Comparison of ENCODE assay signal across 37 cellular contexts in the genomic region with DNA sequence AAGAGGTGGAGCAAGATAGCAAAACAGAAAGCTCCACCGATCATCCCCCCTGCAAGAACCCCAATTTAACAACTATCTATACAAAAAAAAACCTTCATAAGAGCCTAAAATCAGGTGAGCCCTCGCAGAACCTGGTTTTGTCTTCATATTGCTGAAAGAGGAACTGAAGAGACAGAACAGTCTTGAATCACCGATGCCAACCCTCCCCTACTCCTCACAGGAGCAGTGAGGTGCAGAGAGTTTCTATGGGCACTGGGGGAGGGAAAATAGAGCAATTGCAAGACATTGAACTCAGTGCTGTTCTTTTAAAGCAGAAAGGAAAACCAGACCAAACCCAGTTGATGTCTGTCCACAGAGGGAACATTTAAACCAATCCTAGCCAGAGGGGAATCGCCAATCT.
"Had no signal": no experiment of that assay in that cellular context is flagged by ENCODE, and none has a peak within 500 bp of the region (broad histone marks: within the 10 kb centered on the region; RNA-seq: fewer than 3 reads in every experiment).

No MANE protein-coding gene starts in this region.

- ATAC-seq: activated CD4-positive, alpha-beta T cell treated with anti-CD3 and anti-CD28 coated beads for 36 hours; activated CD4-positive, CD25-positive, alpha-beta regulatory T cell treated with anti-CD3 and anti-CD28 coated beads, Interleukin-2, amount 50 U/mL, for 24 hours; activated CD8-positive, alpha-beta memory T cell treated with anti-CD3 and anti-CD28 coated beads, Interleukin-2, amount 10 ng/mL, durations not matched to agents 7 days and 5 days; activated CD8-positive, alpha-beta T cell treated with anti-CD3 and anti-CD28 coated beads, Interleukin-2, amount 10 ng/mL, durations not matched to agents 7 days and 5 days; activated naive CD4-positive, alpha-beta T cell treated with anti-CD3 and anti-CD28 coated beads, Interleukin-2, amount 50 U/mL, for 72 hours; activated T-cell treated with anti-CD3 and anti-CD28 coated beads, Interleukin-2, amount 50 U/mL, for 72 hours; activated T-helper 17 cell treated with anti-CD3 and anti-CD28 coated beads, Interleukin-2, amount 50 U/mL, for 72 hours; body of pancreas; WTC11 had no signal

- H3K27me3 ChIP-seq: body of pancreas, brain microvascular endothelial cell had no signal

- DNase-seq: activated CD4-positive, alpha-beta memory T cell treated with anti-CD3 and anti-CD28 coated beads, Interleukin-2, amount 10 ng/mL, durations not matched to agents 7 days and 5 days; activated CD4-positive, alpha-beta T cell treated with anti-CD3 and anti-CD28 coated beads for 1 hour; activated CD4-positive, alpha-beta T cell treated with anti-CD3 and anti-CD28 coated beads for 36 hours; activated CD4-positive, alpha-beta T cell treated with anti-CD3 and anti-CD28 coated beads for 48 hours; activated CD4-positive, alpha-beta T cell treated with anti-CD3 and anti-CD28 coated beads, Interleukin-2, amount 10 ng/mL, durations not matched to agents 7 days and 5 days; activated CD4-positive, alpha-beta T cell treated with anti-CD3 and anti-CD28 coated beads, Interleukin-2, amount 50 U/mL, for 48 hours; activated CD4-positive, CD25-positive, alpha-beta regulatory T cell; activated CD8-positive, alpha-beta memory T cell treated with anti-CD3 and anti-CD28 coated beads for 24 hours; activated CD8-positive, alpha-beta memory T cell treated with anti-CD3 and anti-CD28 coated beads, Interleukin-2, amount 10 ng/mL, durations not matched to agents 7 days and 5 days; activated CD8-positive, alpha-beta memory T cell treated with anti-CD3 and anti-CD28 coated beads, Interleukin-2, amount 50 U/mL, for 48 hours; activated CD8-positive, alpha-beta T cell treated with anti-CD3 and anti-CD28 coated beads, Interleukin-2, amount 10 ng/mL, durations not matched to agents 7 days and 5 days; activated effector memory CD4-positive, alpha-beta T cell treated with anti-CD3 and anti-CD28 coated beads, Interleukin-2, amount 50 U/mL, for 16 hours; activated gamma-delta T cell treated with Interleukin-2 at 50 U/mL for 16 hours; activated naive CD4-positive, alpha-beta T cell; activated naive CD4-positive, alpha-beta T cell treated with anti-CD3 and anti-CD28 coated beads for 36 hours; activated naive CD4-positive, alpha-beta T cell treated with anti-CD3 and anti-CD28 coated beads, Interleukin-2, amount 50 U/mL, for 16 hours; activated naive CD8-positive, alpha-beta T cell treated with anti-CD3 and anti-CD28 coated beads for 36 hours; activated T-cell treated with anti-CD3 and anti-CD28 coated beads, Interleukin-2, amount 50 U/mL, for 24 hours; activated T-cell treated with anti-CD3 and anti-CD28 coated beads, Interleukin-2, amount 50 U/mL, for 72 hours; adrenal gland; amniotic stem cell; aorta; body of pancreas; brain microvascular endothelial cell; central memory CD4-positive, alpha-beta T cell; T-helper 2 cell; T-helper 9 cell; WERI-Rb-1 had no signal

- H3K27ac ChIP-seq: adrenal gland, body of pancreas, brain microvascular endothelial cell, breast epithelium, coronary artery, WERI-Rb-1 had no signal

- H3K36me3 Mint-ChIP-seq: activated CD8-positive, alpha-beta memory T cell treated with anti-CD3 and anti-CD28 coated beads, Interleukin-2, amount 10 ng/mL, durations not matched to agents 7 days and 5 days; activated naive CD4-positive, alpha-beta T cell treated with anti-CD3 and anti-CD28 coated beads, Interleukin-2, amount 50 U/mL, for 72 hours; activated naive CD8-positive, alpha-beta T cell treated with anti-CD3 and anti-CD28 coated beads for 36 hours; WTC11 had no signal

- FAIRE-seq: colon had no signal

- H3K9me3 Mint-ChIP-seq: activated CD4-positive, alpha-beta memory T cell treated with anti-CD3 and anti-CD28 coated beads, Interleukin-2, amount 10 ng/mL, durations not matched to agents 7 days and 5 days; activated CD4-positive, alpha-beta T cell treated with anti-CD3 and anti-CD28 coated beads, Interleukin-2, amount 10 ng/mL, durations not matched to agents 7 days and 5 days; activated naive CD4-positive, alpha-beta T cell treated with anti-CD3 and anti-CD28 coated beads for 36 hours; activated naive CD8-positive, alpha-beta T cell treated with anti-CD3 and anti-CD28 coated beads for 36 hours; activated T-cell treated with anti-CD3 and anti-CD28 coated beads, Interleukin-2, amount 50 U/mL, for 24 hours; activated T-cell treated with anti-CD3 and anti-CD28 coated beads, Interleukin-2, amount 50 U/mL, for 72 hours; activated T-helper 1 cell treated with anti-CD3 and anti-CD28 coated beads, Interleukin-12 subunit alpha, Interleukin-12 subunit beta, Interleukin-2, Interleukin-4 antibody, amounts not matched to agents 30 ng/mL and 10 ng/mL and 1 ng/mL, durations not matched to agents 14 hours and 24 hours and 36 hours; T-helper 2 cell treated with Interferon-gamma antibody and Interleukin-4, amounts not matched to agents 5 μg/mL and 100 μg/mL, for 36 hours; WTC11 had no signal

- H3K4me3 Mint-ChIP-seq: activated CD4-positive, alpha-beta memory T cell treated with anti-CD3 and anti-CD28 coated beads, Interleukin-2, amount 10 ng/mL, durations not matched to agents 7 days and 5 days; activated CD4-positive, alpha-beta T cell treated with anti-CD3 and anti-CD28 coated beads for 36 hours; activated CD4-positive, alpha-beta T cell treated with anti-CD3 and anti-CD28 coated beads, Interleukin-2, amount 10 ng/mL, durations not matched to agents 7 days and 5 days; activated CD8-positive, alpha-beta memory T cell treated with anti-CD3 and anti-CD28 coated beads, Interleukin-2, amount 10 ng/mL, durations not matched to agents 7 days and 5 days; activated CD8-positive, alpha-beta T cell treated with anti-CD3 and anti-CD28 coated beads, Interleukin-2, amount 10 ng/mL, durations not matched to agents 7 days and 5 days; activated naive CD4-positive, alpha-beta T cell treated with anti-CD3 and anti-CD28 coated beads for 36 hours; activated naive CD8-positive, alpha-beta T cell treated with anti-CD3 and anti-CD28 coated beads for 36 hours; activated T-cell treated with anti-CD3 and anti-CD28 coated beads, Interleukin-2, amount 50 U/mL, for 24 hours; activated T-cell treated with anti-CD3 and anti-CD28 coated beads, Interleukin-2, amount 50 U/mL, for 72 hours; activated T-helper 1 cell treated with anti-CD3 and anti-CD28 coated beads, Interleukin-12 subunit alpha, Interleukin-12 subunit beta, Interleukin-2, Interleukin-4 antibody, amounts not matched to agents 30 ng/mL and 10 ng/mL and 1 ng/mL, durations not matched to agents 14 hours and 24 hours and 36 hours; activated T-helper 17 cell treated with anti-CD3 and anti-CD28 coated beads, Interleukin-2, amount 50 U/mL, for 72 hours; T-helper 2 cell treated with Interferon-gamma antibody and Interleukin-4, amounts not matched to agents 5 μg/mL and 100 μg/mL, for 36 hours; WTC11 had no signal

- H3K4me1 ChIP-seq: adrenal gland, body of pancreas, breast epithelium had no signal

- H3K36me3 ChIP-seq: adrenal gland, brain microvascular endothelial cell, breast epithelium, WERI-Rb-1 had no signal

- H3K4me3 ChIP-seq: adrenal gland, body of pancreas, breast epithelium, coronary artery had no signal

- H3K27me3 Mint-ChIP-seq: activated CD4-positive, alpha-beta memory T cell treated with anti-CD3 and anti-CD28 coated beads, Interleukin-2, amount 10 ng/mL, durations not matched to agents 7 days and 5 days; activated CD4-positive, alpha-beta T cell treated with anti-CD3 and anti-CD28 coated beads for 36 hours; activated CD4-positive, alpha-beta T cell treated with anti-CD3 and anti-CD28 coated beads, Interleukin-2, amount 10 ng/mL, durations not matched to agents 7 days and 5 days; activated CD8-positive, alpha-beta memory T cell treated with anti-CD3 and anti-CD28 coated beads, Interleukin-2, amount 10 ng/mL, durations not matched to agents 7 days and 5 days; activated naive CD8-positive, alpha-beta T cell treated with anti-CD3 and anti-CD28 coated beads for 36 hours; activated T-helper 17 cell treated with anti-CD3 and anti-CD28 coated beads, Interleukin-2, amount 50 U/mL, for 72 hours had no signal

- H3K9me3 ChIP-seq: adrenal gland, body of pancreas, breast epithelium had no signal

- H3K4me1 Mint-ChIP-seq: activated CD4-positive, alpha-beta memory T cell treated with anti-CD3 and anti-CD28 coated beads, Interleukin-2, amount 10 ng/mL, durations not matched to agents 7 days and 5 days; activated CD4-positive, alpha-beta T cell treated with anti-CD3 and anti-CD28 coated beads for 36 hours; activated CD4-positive, alpha-beta T cell treated with anti-CD3 and anti-CD28 coated beads, Interleukin-2, amount 10 ng/mL, durations not matched to agents 7 days and 5 days; activated CD8-positive, alpha-beta memory T cell treated with anti-CD3 and anti-CD28 coated beads, Interleukin-2, amount 10 ng/mL, durations not matched to agents 7 days and 5 days; activated naive CD8-positive, alpha-beta T cell treated with anti-CD3 and anti-CD28 coated beads for 36 hours; activated T-helper 17 cell treated with anti-CD3 and anti-CD28 coated beads, Interleukin-2, amount 50 U/mL, for 72 hours had no signal
